Comparison of ENCODE assay signal across 27 cellular contexts in genomic region chr9:135348076-135348787, GRCh38.
"Had no signal": no experiment of that assay in that cellular context is flagged by ENCODE, and none has a peak within 500 bp of the region (broad histone marks: within the 10 kb centered on the region; RNA-seq: fewer than 3 reads in every experiment).

No MANE protein-coding gene starts in this region.

- H3K36me3 ChIP-seq: esophagus squamous epithelium, left ventricle myocardium inferior, neutrophil, ovary, sigmoid colon, stomach, tibial artery, upper lobe of right lung had no signal

- DNase-seq: activated CD4-positive, alpha-beta T cell treated with anti-CD3 and anti-CD28 coated beads, Interleukin-2, amount 50 U/mL, for 1 hour; activated CD8-positive, alpha-beta T cell treated with anti-CD3 and anti-CD28 coated beads for 36 hours; activated gamma-delta T cell treated with Interleukin-2 at 50 U/mL for 16 hours; activated naive CD4-positive, alpha-beta T cell treated with anti-CD3 and anti-CD28 coated beads, Interleukin-2, amount 50 U/mL, for 16 hours; activated T-cell treated with anti-CD3 and anti-CD28 coated beads, Interleukin-2, amount 50 U/mL, for 4 hours; amniotic stem cell; effector CD4-positive, alpha-beta T cell; esophagus squamous epithelium; foreskin melanocyte; left ventricle myocardium inferior; mammary epithelial cell; ovary; retina; sigmoid colon; small intestine; stimulated activated CD4-positive, alpha-beta T cell treated with anti-CD3 and anti-CD28 coated beads, Interleukin-4, amount 100 ng/mL, for 24 hours; stimulated activated CD8-positive, alpha-beta memory T cell treated with anti-CD3 and anti-CD28 coated beads, Interleukin-4, amount 100 ng/mL, for 48 hours; stomach; T-helper 17 cell; T1000; tibial artery; upper lobe of right lung had no signal

- H3K4me3 ChIP-seq: esophagus squamous epithelium, left ventricle myocardium inferior, ovary, sigmoid colon, stomach, tibial artery, upper lobe of right lung had no signal

- ATAC-seq: activated CD8-positive, alpha-beta T cell treated with anti-CD3 and anti-CD28 coated beads for 36 hours; activated T-cell treated with anti-CD3 and anti-CD28 coated beads, Interleukin-2, amount 50 U/mL, for 4 hours; activated T-helper 17 cell treated with anti-CD3 and anti-CD28 coated beads, Interleukin-2, amount 50 U/mL, for 72 hours; stimulated activated memory B cell treated with anti-CD40 and anti-IgM and Interleukin-4, amounts not matched to agents 10 μg/mL and 1 μg/mL and 100 μg/mL, for 72 hours; T-helper 17 cell; upper lobe of right lung; WTC11 had no signal

- H3K27ac ChIP-seq: epithelial cell of prostate, esophagus squamous epithelium, left ventricle myocardium inferior, neutrophil, ovary, sigmoid colon, stomach, tibial artery, upper lobe of right lung had no signal

- H3K9me3 ChIP-seq: esophagus squamous epithelium, left ventricle myocardium inferior, neutrophil, ovary, sigmoid colon, stomach, tibial artery, upper lobe of right lung had no signal

- H3K4me1 ChIP-seq: left ventricle myocardium inferior, upper lobe of right lung had no signal

- H3K27me3 ChIP-seq: ovary had no signal
